ENCODE assay signal across 8 cellular contexts in the genomic region with DNA sequence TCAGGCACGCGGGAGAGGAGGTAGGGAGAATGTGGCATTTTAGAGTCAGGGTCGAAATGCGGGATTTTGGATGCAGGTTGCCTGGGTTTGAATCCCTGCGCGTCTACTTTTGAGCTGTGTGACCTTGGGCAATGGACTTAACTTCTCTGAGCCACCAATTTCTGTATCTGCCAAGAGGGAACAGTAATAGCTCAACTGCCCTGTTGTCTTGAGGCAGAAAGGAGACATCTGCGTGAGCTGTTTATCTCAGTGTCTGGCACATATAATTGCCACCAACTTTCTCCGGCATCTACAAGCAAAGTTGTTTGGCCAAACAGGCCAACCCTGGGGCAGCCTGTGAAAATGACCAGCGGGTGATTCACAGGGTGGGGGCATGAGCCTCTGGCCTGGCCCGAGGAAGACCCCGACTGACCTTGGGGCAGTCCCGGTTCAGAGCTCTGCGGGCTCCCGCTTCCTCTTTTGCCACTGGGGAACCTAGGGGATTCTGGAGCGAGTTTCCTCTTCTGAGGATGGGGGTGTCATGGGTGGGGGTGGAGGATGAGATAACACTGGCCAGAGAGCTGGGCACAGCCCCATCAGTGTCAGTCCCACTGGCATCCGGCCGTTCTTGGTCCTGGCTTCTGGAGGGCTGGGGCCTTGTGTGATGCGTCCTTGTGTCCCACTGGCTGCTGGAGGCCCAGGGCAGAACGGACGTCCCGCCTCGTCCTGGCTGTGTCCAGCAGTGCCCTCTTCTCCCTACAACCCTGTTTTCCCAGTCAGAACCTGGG. TPM values are rescaled to one million over a fixed set of nuclear protein-coding genes. Genes with fewer than 3 reads are reported as not detected.
A peak's percentile ranks its signal among the peaks of the same experiment; 100 is the strongest.
DNase-seq lines count a peak whose midpoint lies in the region; ATAC-seq and TF ChIP-seq lines count a peak whose summit lies in the region.

No MANE protein-coding gene starts in this region.

- H4K8ac ChIP-seq in trophoblast cell (ENCODE audit: low read depth, low read length) = peak overlapping the region; percentile 66

- intact Hi-C loops in activated CD4-positive, alpha-beta memory T cell treated with anti-CD3 and anti-CD28 coated beads for 36 hours (cut with micrococcal nuclease) = loop anchor here (10.0 kb wide), 1 partner anchor 705 kb away; no protein-coding TSS in a partner anchor

- H4K91ac ChIP-seq in trophoblast cell (ENCODE audit: low read depth, low read length) = peak overlapping the region; percentile 84

- peak overlapping the region; percentile 77 for H3K4me3 Mint-ChIP-seq in activated T-cell treated with anti-CD3 and anti-CD28 coated beads, Interleukin-2, amount 50 U/mL, for 24 hours
- H3K4me3 Mint-ChIP-seq in activated CD4-positive, alpha-beta memory T cell treated with anti-CD3 and anti-CD28 coated beads for 36 hours = peak overlapping the region; percentile 72

- H3K27me3 ChIP-seq in cardiac muscle cell (no peaks in the 10 kb centered on the region), trophoblast cell (ENCODE audit: insufficient read depth, low read length) (no peaks in the 10 kb centered on the region)

- H3K4me1 ChIP-seq in cardiac muscle cell (ENCODE audit: low read depth) (no peaks in the 10 kb centered on the region), trophoblast cell (ENCODE audit: control insufficient read depth in 1 of 2, insufficient read depth in 2 of 2, low read length in 2 of 2) (peaks cover 27 to 35% of the 10 kb centered on the region in 2 experiments)

- no peak for DNase-seq in activated T-cell treated with anti-CD3 and anti-CD28 coated beads, Interleukin-2, amount 50 U/mL, for 24 hours
- no peak for DNase-seq in activated T-cell treated with anti-CD3 and anti-CD28 coated beads for 4 hours
- DNase-seq in activated CD4-positive, alpha-beta memory T cell treated with anti-CD3 and anti-CD28 coated beads for 36 hours = no peak
- no peak for DNase-seq in cardiac muscle cell (ENCODE audit: low read depth in 1 of 2, low spot score in 1 of 2)
- DNase-seq in trophoblast cell = peak; percentile 71 to 83
- DNase-seq in amniotic stem cell (lab: John Stamatoyannopoulos, UW) = no peak
- no peak for DNase-seq in stimulated activated CD4-positive, alpha-beta T cell treated with anti-CD3 and anti-CD28 coated beads, Interleukin-4, amount 100 ng/mL, for 24 hours

- H3K79me2 ChIP-seq in trophoblast cell (ENCODE audit: control insufficient read depth, insufficient read depth, low read length, poor library complexity) = peaks cover 13% of the 10 kb centered on the region

- no peak overlapping the region for H2BK12ac ChIP-seq in trophoblast cell (ENCODE audit: low read length)

- no peak overlapping the region for H2AK5ac ChIP-seq in trophoblast cell (ENCODE audit: low read length)

- no peak overlapping the region for H3K23ac ChIP-seq in trophoblast cell (ENCODE audit: low read length)

- POLR2A ChIA-PET in activated CD4-positive, alpha-beta memory T cell treated with anti-CD3 and anti-CD28 coated beads for 36 hours (lab: Charles Lee) = interaction anchor here (1.5 kb wide), 1 partner anchor 10 kb away, joined by 3 read pairs; no protein-coding TSS in a partner anchor

- H3K4me1 Mint-ChIP-seq in activated T-cell treated with anti-CD3 and anti-CD28 coated beads, Interleukin-2, amount 50 U/mL, for 24 hours (ENCODE audit: low read depth) = peaks cover 72% of the 10 kb centered on the region
- peaks cover 66% of the 10 kb centered on the region for H3K4me1 Mint-ChIP-seq in activated CD4-positive, alpha-beta memory T cell treated with anti-CD3 and anti-CD28 coated beads for 36 hours (ENCODE audit: low read depth)

- H3K36me3 Mint-ChIP-seq in activated T-cell treated with anti-CD3 and anti-CD28 coated beads, Interleukin-2, amount 50 U/mL, for 24 hours (ENCODE audit: low read depth) = no peaks in the 10 kb centered on the region
- H3K36me3 Mint-ChIP-seq in activated CD4-positive, alpha-beta memory T cell treated with anti-CD3 and anti-CD28 coated beads for 36 hours = no peaks in the 10 kb centered on the region

- H3K9me3 ChIP-seq in cardiac muscle cell (ENCODE audit: low read depth) (no peaks in the 10 kb centered on the region), trophoblast cell (ENCODE audit: insufficient read depth, low read depth, low read length) (peaks cover 6% of the 10 kb centered on the region)

- H3K4ac ChIP-seq in trophoblast cell (ENCODE audit: low read depth, low read length) = peak overlapping the region; percentile 87

- H3K4me3 ChIP-seq in cardiac muscle cell (peak overlapping the region; percentile 79), trophoblast cell (ENCODE audit: low read depth, low read length) (peak overlapping the region; percentile 90)

- H2AFZ ChIP-seq in trophoblast cell (ENCODE audit: insufficient read depth, low read length, poor library complexity) = no peak overlapping the region

- no peak for ATAC-seq in HG03457 (IDR thresholded peaks at IDR 0.05; ENCODE audit: unreplicated experiment)

- H2BK5ac ChIP-seq in trophoblast cell (ENCODE audit: low read depth, low read length, poor library complexity) = no peak overlapping the region

- CTCF ChIA-PET in activated CD4-positive, alpha-beta memory T cell treated with anti-CD3 and anti-CD28 coated beads for 36 hours (lab: Charles Lee) = interaction anchor here (0.9 to 1.5 kb wide), 5 partner anchors 45 to 706 kb away, joined by 3 to 6 read pairs (median 4); partner anchors contain the start of gene ZC3H7A

- H3K14ac ChIP-seq in trophoblast cell (ENCODE audit: low read length) = peak overlapping the region; percentile 83

- no peak overlapping the region for H2BK120ac ChIP-seq in trophoblast cell (ENCODE audit: insufficient read depth, low read length, poor library complexity)

- no peak for TF ChIP-seq CTCF in cardiac muscle cell (IDR thresholded peaks at IDR 0.05; ENCODE audit: low read depth, low read length)

- no peak overlapping the region for H4K12ac ChIP-seq in trophoblast cell (ENCODE audit: low read depth, low read length)

- H3K27ac Mint-ChIP-seq in activated T-cell treated with anti-CD3 and anti-CD28 coated beads, Interleukin-2, amount 50 U/mL, for 24 hours = peak overlapping the region; percentile 90
- H3K27ac Mint-ChIP-seq in activated CD4-positive, alpha-beta memory T cell treated with anti-CD3 and anti-CD28 coated beads for 36 hours = peak overlapping the region; percentile 57

- H3K9me3 Mint-ChIP-seq in activated T-cell treated with anti-CD3 and anti-CD28 coated beads, Interleukin-2, amount 50 U/mL, for 24 hours = no peaks in the 10 kb centered on the region
- H3K9me3 Mint-ChIP-seq in activated CD4-positive, alpha-beta memory T cell treated with anti-CD3 and anti-CD28 coated beads for 36 hours = no peaks in the 10 kb centered on the region

- no peaks in the 10 kb centered on the region for H3K36me3 ChIP-seq in cardiac muscle cell
- peaks cover 2 to 7% of the 10 kb centered on the region in 2 experiments for H3K36me3 ChIP-seq in trophoblast cell (ENCODE audit: control insufficient read depth in 1 of 2, insufficient read depth in 2 of 2, low read length in 2 of 2)

- no CpG with 5 or more reads among the region's 22 CpGs for WGBS in trophoblast cell (ENCODE audit: extremely low coverage, insufficient coverage, insufficient read length)

- H3K27me3 Mint-ChIP-seq in activated T-cell treated with anti-CD3 and anti-CD28 coated beads, Interleukin-2, amount 50 U/mL, for 24 hours = no peaks in the 10 kb centered on the region
- no peaks in the 10 kb centered on the region for H3K27me3 Mint-ChIP-seq in activated CD4-positive, alpha-beta memory T cell treated with anti-CD3 and anti-CD28 coated beads for 36 hours

- H3K9ac ChIP-seq in trophoblast cell (ENCODE audit: low read length) = peak overlapping the region; percentile 93

- H3K27ac ChIP-seq in cardiac muscle cell (no peak overlapping the region), trophoblast cell (ENCODE audit: low read depth, low read length) (no peak overlapping the region)

- H3K4me2 ChIP-seq in trophoblast cell (ENCODE audit: low read length) = peak overlapping the region; percentile 91

- H3K18ac ChIP-seq in trophoblast cell (ENCODE audit: low read length) = peak overlapping the region; percentile 85

- peaks cover 8% of the 10 kb centered on the region for H3K79me1 ChIP-seq in trophoblast cell (ENCODE audit: low read length)

RNA-seq across cellular contexts. Expression of gene SNN, which starts 1.3 kb away (rescaled TPM):
- total RNA-seq in activated CD4-positive, alpha-beta memory T cell treated with anti-CD3 and anti-CD28 coated beads for 36 hours = 1 to 10 TPM; 9.1 TPM
- total RNA-seq in cardiac muscle cell = 28.3 and 34.9 TPM in 2 replicates
- polyA plus RNA-seq in cardiac muscle cell = 35.3 and 41.8 TPM in 2 replicates
- 29.9 and 30.4 TPM in 2 replicates for polyA plus RNA-seq in trophoblast cell (2013)

Comparison
In these comparisons a context has a peak if more than half of its experiments do, and no peak if none do; other contexts are left out.
1. DNase-seq: peak in trophoblast cell (2 of 2); none in activated T-cell treated with anti-CD3 and anti-CD28 coated beads, Interleukin-2, amount 50 U/mL, for 24 hours (single experiment), activated T-cell treated with anti-CD3 and anti-CD28 coated beads for 4 hours (single experiment), activated CD4-positive, alpha-beta memory T cell treated with anti-CD3 and anti-CD28 coated beads for 36 hours (single experiment), cardiac muscle cell (0 of 2), amniotic stem cell (single experiment) and stimulated activated CD4-positive, alpha-beta T cell treated with anti-CD3 and anti-CD28 coated beads, Interleukin-4, amount 100 ng/mL, for 24 hours (single experiment).